Comparison of ENCODE assay signal across 10 cellular contexts in the genomic region with DNA sequence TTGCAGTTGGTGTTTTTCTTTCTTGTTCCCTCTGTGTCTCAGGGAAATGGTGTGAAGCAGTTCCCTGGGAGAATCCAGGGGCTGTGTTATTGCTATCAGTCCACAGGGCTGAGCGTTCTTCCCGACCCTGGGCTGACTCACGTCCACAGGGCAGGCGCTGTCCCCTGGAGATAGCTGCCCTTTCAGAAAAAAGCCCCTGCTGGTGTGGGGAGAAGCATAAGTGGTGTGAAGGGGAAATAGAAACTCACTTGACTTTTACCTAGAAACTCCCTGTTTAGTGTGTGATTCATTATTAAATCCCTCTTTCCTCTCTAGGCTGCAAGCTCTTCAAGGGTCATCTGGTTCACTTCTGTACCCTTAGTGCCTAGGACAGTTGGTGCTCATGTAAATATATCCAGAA.
DNase-seq lines count a peak whose midpoint lies in the region; ATAC-seq and TF ChIP-seq lines count a peak whose summit lies in the region.
"Had no signal": no experiment of that assay in that cellular context is flagged by ENCODE, and none has a peak within 500 bp of the region (broad histone marks: within the 10 kb centered on the region; RNA-seq: fewer than 3 reads in every experiment).

No MANE protein-coding gene starts in this region.

- no peaks in the 10 kb centered on the region for H3K79me1 ChIP-seq in IMR-90 (ENCODE audit: low read depth in 1 of 2, low read length in 2 of 2)

- intact Hi-C loops in activated CD4-positive, alpha-beta T cell treated with anti-CD3 and anti-CD28 coated beads, Interleukin-2, amount 10 ng/mL, durations not matched to agents 24 days and 14 days (cut with micrococcal nuclease), result no loop called here
- intact Hi-C loops in IMR-90 (cut with micrococcal nuclease) (no loop called here), aorta (cut with DNase I) (no loop called here)

- TF ChIP-seq CTCF in IMR-90 (conservative IDR thresholded peaks at IDR 0.05; ENCODE audit: low read depth, low read length), result no peak
- no peak for TF ChIP-seq CTCF in progenitor cell of endocrine pancreas (IDR thresholded peaks at IDR 0.05; ENCODE audit: unreplicated experiment)

- H3K4me2 ChIP-seq in IMR-90 (ENCODE audit: low read depth, low read length), result no peak overlapping the region

- no peak overlapping the region for H2AFZ ChIP-seq in IMR-90 (replicated peaks; ENCODE audit: low read length, poor library complexity)

- H2AK9ac ChIP-seq in IMR-90 (replicated peaks; ENCODE audit: low read depth, low read length, poor library complexity), result no peak overlapping the region

- no peak overlapping the region for H3K4ac ChIP-seq in IMR-90 (ENCODE audit: low read depth, low read length)

- 0 out of 2 replicates have a peak, but pooled peaks cover 2% of the 10 kb centered on the region for H3K4me1 ChIP-seq in IMR-90 (ENCODE audit: control insufficient read depth, insufficient read depth, low read length)
- H3K4me1 ChIP-seq in aorta (ENCODE audit: control insufficient read depth in 1 of 2, insufficient read depth in 2 of 2, low read length in 2 of 2), result no peaks in the 10 kb centered on the region

- H4K5ac ChIP-seq in IMR-90 (ENCODE audit: low read depth, low read length), result no peak overlapping the region

- peaks cover 2% of the 10 kb centered on the region for H3K36me3 Mint-ChIP-seq in activated CD4-positive, alpha-beta T cell treated with anti-CD3 and anti-CD28 coated beads, Interleukin-2, amount 10 ng/mL, durations not matched to agents 24 days and 14 days (ENCODE audit: low read depth)
- H3K36me3 Mint-ChIP-seq in progenitor cell of endocrine pancreas (ENCODE audit: insufficient read depth), result no peaks in the 10 kb centered on the region

- no peaks in the 10 kb centered on the region for H4K20me1 ChIP-seq in IMR-90 (ENCODE audit: insufficient read depth, low read length)

- H3K9me1 ChIP-seq in IMR-90 (ENCODE audit: insufficient read depth, low read length), result no peaks in the 10 kb centered on the region

- H3K4me3 ChIP-seq in IMR-90 (ENCODE audit: insufficient read depth, low read depth, low read length) (no peak overlapping the region), aorta (ENCODE audit: low read length in 2 of 2) (no peak overlapping the region)

- H3K9me3 ChIP-seq in IMR-90 (ENCODE audit: control insufficient read depth, insufficient read depth, low read length) (no peaks in the 10 kb centered on the region), aorta (ENCODE audit: control insufficient read depth, low read length) (no peaks in the 10 kb centered on the region)

- H4K91ac ChIP-seq in IMR-90 (ENCODE audit: insufficient read depth, low read depth, low read length), result no peak overlapping the region

- dilution Hi-C loops in IMR-90 (cut with HindIII; ENCODE audit: low sequenced_read_pairs, unreplicated experiment), result no loop called here

- H3K4me1 Mint-ChIP-seq in activated CD4-positive, alpha-beta T cell treated with anti-CD3 and anti-CD28 coated beads, Interleukin-2, amount 10 ng/mL, durations not matched to agents 24 days and 14 days, result peaks cover 69% of the 10 kb centered on the region
- H3K4me1 Mint-ChIP-seq in progenitor cell of endocrine pancreas (ENCODE audit: low read depth), result peaks cover 9% of the 10 kb centered on the region

- H3K27me3 ChIP-seq in IMR-90 (ENCODE audit: control insufficient read depth, insufficient read depth, low read length) (no peaks in the 10 kb centered on the region), aorta (ENCODE audit: control insufficient read depth in 1 of 2, insufficient read depth in 2 of 2, low read length in 1 of 2) (no peaks in the 10 kb centered on the region)

- in situ Hi-C loops in IMR-90 (cut with MboI; ENCODE audit: low sequenced_read_pairs), result no loop called here

- H2BK20ac ChIP-seq in IMR-90 (ENCODE audit: low read depth, low read length), result no peak overlapping the region

- no peak overlapping the region for H3K56ac ChIP-seq in IMR-90 (ENCODE audit: extremely low read depth, insufficient read depth, low read length)

- no peak overlapping the region for H2BK15ac ChIP-seq in IMR-90 (ENCODE audit: low read depth, low read length)

- no peak for TF ChIP-seq RAD21 in IMR-90 (IDR thresholded peaks at IDR 0.05; ENCODE audit: low read length)

- no peak overlapping the region for H2AK5ac ChIP-seq in IMR-90 (ENCODE audit: low read depth, low read length)

- no peak overlapping the region for H3K18ac ChIP-seq in IMR-90 (ENCODE audit: low read depth, low read length)

- H3K9ac ChIP-seq in IMR-90 (ENCODE audit: low read depth, low read length), result no peak overlapping the region

- H3K27ac ChIP-seq in IMR-90 (ENCODE audit: insufficient read depth, low read length) (no peak overlapping the region), aorta (ENCODE audit: low read depth in 1 of 2, low read length in 2 of 2) (no peak overlapping the region)

- H3K14ac ChIP-seq in IMR-90 (replicated peaks; ENCODE audit: low read depth, low read length), result no peak overlapping the region

- no peak overlapping the region for H2BK5ac ChIP-seq in IMR-90 (ENCODE audit: low read depth, low read length, poor library complexity, severe bottlenecking)

- H3K9me3 Mint-ChIP-seq in activated CD4-positive, alpha-beta T cell treated with anti-CD3 and anti-CD28 coated beads, Interleukin-2, amount 10 ng/mL, durations not matched to agents 24 days and 14 days, result no peaks in the 10 kb centered on the region
- no peaks in the 10 kb centered on the region for H3K9me3 Mint-ChIP-seq in progenitor cell of endocrine pancreas (ENCODE audit: low read depth)

- ATAC-seq in GM21786 (IDR thresholded peaks at IDR 0.05; ENCODE audit: unreplicated experiment), result peak; percentile 67
- ATAC-seq in IMR-90 (ENCODE audit: low read depth), result peak; percentile 94
- ATAC-seq in aorta (ENCODE audit: low FRiP score), result no peak

- POLR2A ChIA-PET in IMR-90 (lab: Charles Lee; ENCODE audit: unreplicated experiment), result no interaction called here

- no peaks in the 10 kb centered on the region for H3K36me3 ChIP-seq in IMR-90 (ENCODE audit: control insufficient read depth, insufficient read depth, low read length)
- no peaks in the 10 kb centered on the region for H3K36me3 ChIP-seq in aorta (ENCODE audit: control insufficient read depth in 1 of 2, insufficient read depth in 2 of 2, low read length in 1 of 2)

- CTCF ChIA-PET in IMR-90 (lab: Yijun Ruan, JAX), result no interaction called here

- BruUV-seq in IMR-90 (replicated peaks; lab: Mats Ljungman, UMichigan), result no TSS peak

- DNase-seq in activated CD4-positive, alpha-beta T cell treated with anti-CD3 and anti-CD28 coated beads, Interleukin-2, amount 10 ng/mL, durations not matched to agents 24 days and 14 days, result no peak
- DNase-seq in activated CD4-positive, alpha-beta T cell treated with anti-CD3 and anti-CD28 coated beads, Interleukin-2, amount 50 U/mL, for 4 hours, result no peak
- DNase-seq in IMR-90 (peak; percentile 61), progenitor cell of endocrine pancreas (ENCODE audit: low spot score, unreplicated experiment) (no peak), NCI-H187 (lab: John Stamatoyannopoulos, UW) (no peak), aorta (no peak), NCI-H345 treated with DMSO at 0.1 percent for 48 hours (lab: John Stamatoyannopoulos, UW; ENCODE audit: unreplicated experiment) (no peak)
- DNase-seq: cerebellar nuclear complex, HCEC 1CT had no signal

- no peak for TF ChIP-seq POLR2A in IMR-90 (IDR thresholded peaks at IDR 0.05; ENCODE audit: low read depth, low read length)

- no peak overlapping the region for H4K8ac ChIP-seq in IMR-90 (ENCODE audit: low read depth in 2 of 2, low read length in 2 of 2)

- no CpG with 5 or more reads among the region's 4 CpGs for WGBS in IMR-90 (ENCODE audit: extremely low coverage in 2 of 2, insufficient read length in 1 of 2), 2 experiments
- WGBS in aorta, 2 donors, result 64 to 65% methylated on average over 4 of the region's 4 CpGs

- H2BK120ac ChIP-seq in IMR-90 (ENCODE audit: low read depth, low read length), result no peak overlapping the region

- H3K4me3 Mint-ChIP-seq in activated CD4-positive, alpha-beta T cell treated with anti-CD3 and anti-CD28 coated beads, Interleukin-2, amount 10 ng/mL, durations not matched to agents 24 days and 14 days, result no peak overlapping the region
- no peak overlapping the region for H3K4me3 Mint-ChIP-seq in progenitor cell of endocrine pancreas (ENCODE audit: low read depth)

- H3K23ac ChIP-seq in IMR-90 (ENCODE audit: low read depth, low read length), result no peak overlapping the region

- H3K27me3 Mint-ChIP-seq in activated CD4-positive, alpha-beta T cell treated with anti-CD3 and anti-CD28 coated beads, Interleukin-2, amount 10 ng/mL, durations not matched to agents 24 days and 14 days, result no peaks in the 10 kb centered on the region
- H3K27me3 Mint-ChIP-seq in progenitor cell of endocrine pancreas, result no peaks in the 10 kb centered on the region

- H3K27ac Mint-ChIP-seq in activated CD4-positive, alpha-beta T cell treated with anti-CD3 and anti-CD28 coated beads, Interleukin-2, amount 10 ng/mL, durations not matched to agents 24 days and 14 days, result peak overlapping the region; percentile 78
- H3K27ac Mint-ChIP-seq in progenitor cell of endocrine pancreas, result peak overlapping the region; percentile 38

TF ChIP-seq in IMR-90, 13 proteins besides CTCF, POLR2A, EP300 and RAD21:
- TF ChIP-seq NFE2L2 (IDR thresholded peaks at IDR 0.05; ENCODE audit: low read depth, low read length), result no peak
- TF ChIP-seq FOS (IDR thresholded peaks at IDR 0.05; ENCODE audit: low read depth, low read length), result 0 out of 2 replicates have a peak, but pooled peaks have one; percentile 8
